13 cellular contexts compared by ENCODE assay signal in genomic region chr10:74738052-74738451, GRCh38.
DNase-seq lines count a peak whose midpoint lies in the region; ATAC-seq and TF ChIP-seq lines count a peak whose summit lies in the region.
"Had no signal": no experiment of that assay in that cellular context is flagged by ENCODE, and none has a peak within 500 bp of the region (broad histone marks: within the 10 kb centered on the region; RNA-seq: fewer than 3 reads in every experiment).

No MANE protein-coding gene starts in this region.

- BruUV-seq in PC-3 (replicated peaks; lab: Mats Ljungman, UMichigan): no TSS peak

- no peaks in the 10 kb centered on the region for H4K20me1 ChIP-seq in PC-3 (ENCODE audit: low read length)

- H3K27ac ChIP-seq in PC-3 (ENCODE audit: low read length): no peak overlapping the region
- H3K27ac ChIP-seq: thoracic aorta, VCaP had no signal

- CTCF ChIA-PET in PC-3 (lab: Charles Lee): interaction anchor here (0.6 to 0.9 kb wide), 6 partner anchors 85 to 360 kb away, joined by 3 to 4 read pairs (median 4); no protein-coding TSS in a partner anchor

- H3K4me2 ChIP-seq in PC-3 (ENCODE audit: low read length): no peak overlapping the region

- H3K36me3 Mint-ChIP-seq in HFFc6 (ENCODE audit: low read depth): no peaks in the 10 kb centered on the region; the same call in 1 of the 2 replicates
- H3K36me3 Mint-ChIP-seq: CD8-positive, alpha-beta T cell had no signal

- no peaks in the 10 kb centered on the region for H3K36me3 ChIP-seq in PC-3 (ENCODE audit: low read depth, low read length)
- H3K36me3 ChIP-seq: thoracic aorta had no signal

- peaks cover 2% of the 10 kb centered on the region; the same call in 1 of the 2 replicates for H3K4me1 ChIP-seq in PC-3 (ENCODE audit: insufficient read depth, low read length)

- no peak overlapping the region for H3K9ac ChIP-seq in PC-3 (ENCODE audit: low read length)

- no peaks in the 10 kb centered on the region for H3K27me3 ChIP-seq in PC-3 (ENCODE audit: low read length)

- no peak overlapping the region for H2AFZ ChIP-seq in PC-3 (ENCODE audit: low read length)

- TF ChIP-seq CTCF in HFFc6 (IDR thresholded peaks at IDR 0.05) (peak; percentile 13; the same call in 1 of the 2 replicates), PC-3 (conservative IDR thresholded peaks at IDR 0.05; ENCODE audit: low read depth, low read length) (peak; percentile 58), fibroblast of villous mesenchyme (IDR thresholded peaks at IDR 0.05; ENCODE audit: insufficient read depth, low read depth, low read length) (peak; percentile 17)

- no peaks in the 10 kb centered on the region for H3K9me2 ChIP-seq in PC-3 (replicated peaks; ENCODE audit: low read length)

- no peaks in the 10 kb centered on the region for H3K4me1 Mint-ChIP-seq in HFFc6 (ENCODE audit: low read depth)
- H3K4me1 Mint-ChIP-seq: nephron had no signal

- DNase-seq in EH (ENCODE audit: low read depth) (peak; percentile 7), HFFc6 (no peak), PC-3 (peak; percentile 53), fibroblast of villous mesenchyme (ENCODE audit: low read depth) (peak; percentile 6), NCI-H2081 treated with DMSO at 0.1 percent for 48 hours (lab: John Stamatoyannopoulos, UW) (no peak), hippocampal formation (lab: John Stamatoyannopoulos, UW) (no peak), NCI-H2171 (lab: John Stamatoyannopoulos, UW) (no peak)
- DNase-seq in activated CD4-positive, alpha-beta T cell treated with anti-CD3 and anti-CD28 coated beads, Interleukin-2, amount 50 U/mL, for 48 hours: no peak
- DNase-seq: activated naive CD4-positive, alpha-beta T cell treated with Interleukin-2 at 50 U/mL for 16 hours had no signal

- H3F3A ChIP-seq in PC-3 (ENCODE audit: low read length, unreplicated experiment): peaks cover 9% of the 10 kb centered on the region

- intact Hi-C loops in PC-3 (cut with micrococcal nuclease): loop anchor here (5.0 kb wide), 2 partner anchors 141 to 476 kb away; no protein-coding TSS in a partner anchor

- POLR2A ChIA-PET in PC-3 (lab: Charles Lee; ENCODE audit: unreplicated experiment): interaction anchor here (0.6 kb wide), 1 partner anchor 229 kb away, joined by 4 read pairs; no protein-coding TSS in a partner anchor

- H3K27me3 Mint-ChIP-seq in HFFc6 (ENCODE audit: insufficient read depth): no peaks in the 10 kb centered on the region

- no peak overlapping the region for H3K27ac Mint-ChIP-seq in HFFc6
- H3K27ac Mint-ChIP-seq: CD8-positive, alpha-beta T cell; nephron had no signal

- no peak overlapping the region for H3K4me3 ChIP-seq in PC-3 (ENCODE audit: low read length)
- no peak overlapping the region for H3K4me3 ChIP-seq in fibroblast of villous mesenchyme (ENCODE audit: low read depth, low read length)
- H3K4me3 ChIP-seq: thoracic aorta had no signal

- ATAC-seq in PC-3: peak; percentile 65

- H3K79me2 ChIP-seq in PC-3 (ENCODE audit: low read length): no peaks in the 10 kb centered on the region

- H3K9me3 Mint-ChIP-seq in HFFc6: no peaks in the 10 kb centered on the region

- H3K9me3 ChIP-seq in PC-3 (ENCODE audit: low read length): no peaks in the 10 kb centered on the region
- H3K9me3 ChIP-seq: thoracic aorta had no signal

- H3K4me3 Mint-ChIP-seq in HFFc6: no peak overlapping the region
- H3K4me3 Mint-ChIP-seq: CD8-positive, alpha-beta T cell; nephron had no signal

Comparison
In these comparisons a context has a peak if more than half of its experiments do, and no peak if none do; other contexts are left out.
1. DNase-seq: peak in EH (single experiment), PC-3 (single experiment) and fibroblast of villous mesenchyme (single experiment); none in HFFc6 (single experiment), NCI-H2081 treated with DMSO at 0.1 percent for 48 hours (single experiment), hippocampal formation (0 of 2), activated CD4-positive, alpha-beta T cell treated with anti-CD3 and anti-CD28 coated beads, Interleukin-2, amount 50 U/mL, for 48 hours (0 of 2) and NCI-H2171 (single experiment).
2. Peak in every context shown above with its lines, with median percentiles within 50 percentile points of each other: CTCF ChIP-seq.